ENCODE assay signal across 22 cellular contexts in the genomic region with DNA sequence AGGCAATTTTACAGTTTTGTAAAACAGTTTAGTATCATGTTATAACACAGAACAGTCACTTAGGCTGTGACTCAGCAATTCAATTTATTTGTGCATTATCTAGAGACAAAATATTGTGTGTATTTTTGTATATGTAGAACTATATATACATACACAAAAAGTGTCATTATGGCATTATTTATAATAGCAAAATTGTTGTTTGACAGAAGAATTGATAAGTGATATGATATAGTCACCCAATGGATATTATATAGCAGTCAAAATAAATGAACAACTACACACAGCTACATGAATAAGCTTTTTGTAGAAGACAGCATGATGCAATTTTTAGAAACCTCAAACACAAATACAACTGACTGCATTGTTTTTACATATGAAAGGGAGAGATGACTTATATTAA.
DNase-seq lines count a peak whose midpoint lies in the region; ATAC-seq and TF ChIP-seq lines count a peak whose summit lies in the region.
"Had no signal": no experiment of that assay in that cellular context is flagged by ENCODE, and none has a peak within 500 bp of the region (broad histone marks: within the 10 kb centered on the region; RNA-seq: fewer than 3 reads in every experiment).

No MANE protein-coding gene starts in this region.

- H3K9me3 ChIP-seq in SK-N-MC (ENCODE audit: low read depth, low read length), result no peaks in the 10 kb centered on the region
- H3K9me3 ChIP-seq: uterus had no signal

- no peaks in the 10 kb centered on the region for H3K4me1 Mint-ChIP-seq in activated T-cell treated with anti-CD3 and anti-CD28 coated beads, Interleukin-2, amount 50 U/mL, for 72 hours (ENCODE audit: low read depth)
- H3K4me1 Mint-ChIP-seq: CD4-positive, CD25-positive, alpha-beta regulatory T cell; mesothelial cell of epicardium had no signal

- H3K9me3 Mint-ChIP-seq in activated T-cell treated with anti-CD3 and anti-CD28 coated beads, Interleukin-2, amount 50 U/mL, for 72 hours, result no peaks in the 10 kb centered on the region
- H3K9me3 Mint-ChIP-seq: activated CD4-positive, alpha-beta memory T cell treated with anti-CD3 and anti-CD28 coated beads for 36 hours; CD4-positive, CD25-positive, alpha-beta regulatory T cell; mesothelial cell of epicardium; natural killer cell treated with Interleukin-12 subunit alpha and Interleukin-12 subunit beta and Interleukin-15 and Interleukin-18, amount 100 ng/mL, for 72 hours had no signal

- H3K4me3 ChIP-seq in SK-N-MC (no peak overlapping the region), skeletal muscle cell (ENCODE audit: low read depth, low read length) (no peak overlapping the region)
- H3K4me3 ChIP-seq: uterus had no signal

- ATAC-seq in activated T-cell treated with anti-CD3 and anti-CD28 coated beads, Interleukin-2, amount 50 U/mL, for 72 hours (replicated peaks in 1 of 2), result no peak
- ATAC-seq: natural killer cell treated with Interleukin-12 subunit alpha and Interleukin-12 subunit beta and Interleukin-15 and Interleukin-18, amount 100 ng/mL, for 72 hours had no signal

- no peak overlapping the region for H3K4me3 Mint-ChIP-seq in activated T-cell treated with anti-CD3 and anti-CD28 coated beads, Interleukin-2, amount 50 U/mL, for 72 hours
- H3K4me3 Mint-ChIP-seq: activated CD4-positive, alpha-beta memory T cell treated with anti-CD3 and anti-CD28 coated beads for 36 hours; CD4-positive, CD25-positive, alpha-beta regulatory T cell; mesothelial cell of epicardium; natural killer cell treated with Interleukin-12 subunit alpha and Interleukin-12 subunit beta and Interleukin-15 and Interleukin-18, amount 100 ng/mL, for 72 hours had no signal

- H3K27ac ChIP-seq in SK-N-MC, result peak overlapping the region; percentile 37; the same call in 1 of the 2 replicates
- H3K27ac ChIP-seq: uterus had no signal

- no peak for TF ChIP-seq POLR2A in erythroblast (IDR thresholded peaks at IDR 0.05; ENCODE audit: low read length)

- H3K27me3 Mint-ChIP-seq in activated T-cell treated with anti-CD3 and anti-CD28 coated beads, Interleukin-2, amount 50 U/mL, for 72 hours (ENCODE audit: low read depth), result peaks cover 30% of the 10 kb centered on the region

- H3K9ac ChIP-seq in SK-N-MC (ENCODE audit: insufficient read length), result no peak overlapping the region

- peak overlapping the region; percentile 63 for H3K27ac Mint-ChIP-seq in activated T-cell treated with anti-CD3 and anti-CD28 coated beads, Interleukin-2, amount 50 U/mL, for 72 hours
- H3K27ac Mint-ChIP-seq: activated CD4-positive, alpha-beta memory T cell treated with anti-CD3 and anti-CD28 coated beads for 36 hours; CD4-positive, CD25-positive, alpha-beta regulatory T cell; mesothelial cell of epicardium; natural killer cell treated with Interleukin-12 subunit alpha and Interleukin-12 subunit beta and Interleukin-15 and Interleukin-18, amount 100 ng/mL, for 72 hours had no signal

- no peaks in the 10 kb centered on the region for H3K36me3 Mint-ChIP-seq in activated T-cell treated with anti-CD3 and anti-CD28 coated beads, Interleukin-2, amount 50 U/mL, for 72 hours (ENCODE audit: insufficient read depth in 2 of 2)
- H3K36me3 Mint-ChIP-seq: activated CD4-positive, alpha-beta memory T cell treated with anti-CD3 and anti-CD28 coated beads for 36 hours; CD4-positive, CD25-positive, alpha-beta regulatory T cell; mesothelial cell of epicardium; natural killer cell treated with Interleukin-12 subunit alpha and Interleukin-12 subunit beta and Interleukin-15 and Interleukin-18, amount 100 ng/mL, for 72 hours had no signal

- H3K36me3 ChIP-seq in SK-N-MC (ENCODE audit: insufficient read depth, low read length), result no peaks in the 10 kb centered on the region
- H3K36me3 ChIP-seq: uterus had no signal

- DNase-seq in activated T-cell treated with anti-CD3 and anti-CD28 coated beads, Interleukin-2, amount 50 U/mL, for 72 hours, result no peak
- no peak for DNase-seq in activated T-cell treated with anti-CD3 and anti-CD28 coated beads, Interleukin-2, amount 50 U/mL, for 1 hour
- no peak for DNase-seq in SK-N-MC (ENCODE audit: low read depth, low spot score)
- peak; percentile 20 to 46 for DNase-seq in erythroblast (lab: John Stamatoyannopoulos, UW)
- peak; percentile 21 for DNase-seq in skeletal muscle cell (ENCODE audit: low read depth)
- no peak for DNase-seq in kidney tubule cell (ENCODE audit: low spot score)
- no peak for DNase-seq in cerebellar cortex (ENCODE audit: low spot score)
- no peak for DNase-seq in C1 segment of cervical spinal cord (lab: John Stamatoyannopoulos, UW)
- DNase-seq: activated CD4-positive, alpha-beta memory T cell treated with anti-CD3 and anti-CD28 coated beads for 36 hours; activated naive CD4-positive, alpha-beta T cell; activated T-cell treated with anti-CD3 and anti-CD28 coated beads for 4 hours; aorta; CD4-positive, CD25-positive, alpha-beta regulatory T cell; DMS53; HCEC 1CT; KG1; NCI-H187 treated with DMSO at 0.1 percent for 48 hours; NCI-H446 treated with DMSO at 0.1 percent for 48 hours; substantia nigra; uterus had no signal

Comparison
In these comparisons a context has a peak if more than half of its experiments do, and no peak if none do; other contexts are left out.
1. DNase-seq: peak in erythroblast (2 of 2) and skeletal muscle cell (single experiment); none in activated T-cell treated with anti-CD3 and anti-CD28 coated beads, Interleukin-2, amount 50 U/mL, for 72 hours (0 of 2), activated T-cell treated with anti-CD3 and anti-CD28 coated beads, Interleukin-2, amount 50 U/mL, for 1 hour (single experiment), SK-N-MC (single experiment), kidney tubule cell (single experiment), cerebellar cortex (single experiment) and C1 segment of cervical spinal cord (0 of 14).